ENCODE assay signal across 9 cellular contexts in genomic region chr7:100509213-100509612, GRCh38. TPM values are rescaled to one million over a fixed set of nuclear protein-coding genes. Genes with fewer than 3 reads are reported as not detected.
DNase-seq lines count a peak whose midpoint lies in the region; ATAC-seq and TF ChIP-seq lines count a peak whose summit lies in the region.
"Had no signal": no experiment of that assay in that cellular context is flagged by ENCODE, and none has a peak within 500 bp of the region (broad histone marks: within the 10 kb centered on the region; RNA-seq: fewer than 3 reads in every experiment).

No MANE protein-coding gene starts in this region.

- no peak for TF ChIP-seq CTCF in epithelial cell of esophagus (IDR thresholded peaks at IDR 0.05; ENCODE audit: insufficient read depth, low read depth, low read length, missing control alignments)

- H3K36me3 ChIP-seq in aorta (ENCODE audit: control insufficient read depth in 1 of 2, insufficient read depth in 2 of 2, low read length in 1 of 2) = no peaks in the 10 kb centered on the region
- H3K36me3 ChIP-seq: esophagus muscularis mucosa had no signal

- no peaks in the 10 kb centered on the region for H3K4me1 ChIP-seq in aorta (ENCODE audit: control insufficient read depth in 1 of 2, insufficient read depth in 2 of 2, low read length in 2 of 2)

- intact Hi-C loops in posterior cingulate gyrus (cut with DNase I) = no loop called here
- intact Hi-C loops in aorta (cut with DNase I) = no loop called here

- ATAC-seq in aorta (ENCODE audit: low FRiP score) (no peak), HG02588 (IDR thresholded peaks at IDR 0.05; ENCODE audit: unreplicated experiment) (no peak)

- H3K4me3 ChIP-seq in epithelial cell of esophagus (ENCODE audit: low read length) (no peak overlapping the region), aorta (ENCODE audit: low read length in 2 of 2) (no peak overlapping the region)
- H3K4me3 ChIP-seq: esophagus muscularis mucosa had no signal

- WGBS in aorta, 2 donors = 36 to 42% methylated on average over 14 of the region's 14 CpGs

- DNase-seq in GM04504 (ENCODE audit: low read depth) (peak; percentile 52), NCI-H774 (lab: John Stamatoyannopoulos, UW) (peak; percentile 27), epithelial cell of esophagus (ENCODE audit: low read depth) (peak; percentile 99), posterior cingulate gyrus (peak in 7 of 10 donors; percentile 40 to 94 (median 75)), DMS153 treated with DMSO at 0.1 percent for 48 hours (lab: John Stamatoyannopoulos, UW; ENCODE audit: unreplicated experiment) (no peak), aorta (no peak)
- DNase-seq in activated CD8-positive, alpha-beta memory T cell treated with anti-CD3 and anti-CD28 coated beads, Interleukin-2, amount 50 U/mL, for 48 hours = no peak

- no peaks in the 10 kb centered on the region for H3K27me3 ChIP-seq in aorta (ENCODE audit: control insufficient read depth in 1 of 2, insufficient read depth in 2 of 2, low read length in 1 of 2)

- H3K27ac ChIP-seq in aorta (ENCODE audit: low read depth in 1 of 2, low read length in 2 of 2) = no peak overlapping the region
- H3K27ac ChIP-seq: esophagus muscularis mucosa had no signal

- H3K9me3 ChIP-seq in aorta (ENCODE audit: control insufficient read depth, low read length) = no peaks in the 10 kb centered on the region
- H3K9me3 ChIP-seq: esophagus muscularis mucosa had no signal

RNA-seq across cellular contexts. Expression of gene NYAP1, which starts 25.5 kb away (rescaled TPM):
- total RNA-seq in aorta = 1 to 10 TPM in 1 of 2 donors, under 1 TPM in 1; 0.75 to 1.3 TPM
- polyA plus RNA-seq in aorta = under 1 TPM; 0.18 to 0.25 TPM

RNA-seq across cellular contexts. Expression of gene AGFG2, which starts 29.8 kb away (rescaled TPM):
- 10 to 100 TPM; 28.4 to 29.2 TPM for total RNA-seq in aorta
- 10 to 100 TPM in 1 of 2 donors, 1 to 10 TPM in 1; 6.4 to 14.6 TPM for polyA plus RNA-seq in aorta

RNA-seq across cellular contexts. Expression of gene TSC22D4, which starts 30.2 kb away (rescaled TPM):
- total RNA-seq in aorta = 10 to 100 TPM; 31.2 to 46.5 TPM
- 10 to 100 TPM; 18.8 to 35.5 TPM for polyA plus RNA-seq in aorta

RNA-seq across cellular contexts. Expression of gene SPACDR, which starts 45.2 kb away (rescaled TPM):
- 1 to 10 TPM; 1.0 to 2.0 TPM for total RNA-seq in aorta
- under 1 TPM in 1 of 2 donors, not detected in 1; 0.31 TPM for polyA plus RNA-seq in aorta

Comparison
In these comparisons a context has a peak if more than half of its experiments do, and no peak if none do; other contexts are left out.
1. DNase-seq: peak in GM04504 (single experiment), NCI-H774 (single experiment), epithelial cell of esophagus (single experiment) and posterior cingulate gyrus (7 of 10); none in DMS153 treated with DMSO at 0.1 percent for 48 hours (single experiment), activated CD8-positive, alpha-beta memory T cell treated with anti-CD3 and anti-CD28 coated beads, Interleukin-2, amount 50 U/mL, for 48 hours (single experiment) and aorta (0 of 2).